Comparison of ENCODE assay signal across 1 cellular context in the genomic region with DNA sequence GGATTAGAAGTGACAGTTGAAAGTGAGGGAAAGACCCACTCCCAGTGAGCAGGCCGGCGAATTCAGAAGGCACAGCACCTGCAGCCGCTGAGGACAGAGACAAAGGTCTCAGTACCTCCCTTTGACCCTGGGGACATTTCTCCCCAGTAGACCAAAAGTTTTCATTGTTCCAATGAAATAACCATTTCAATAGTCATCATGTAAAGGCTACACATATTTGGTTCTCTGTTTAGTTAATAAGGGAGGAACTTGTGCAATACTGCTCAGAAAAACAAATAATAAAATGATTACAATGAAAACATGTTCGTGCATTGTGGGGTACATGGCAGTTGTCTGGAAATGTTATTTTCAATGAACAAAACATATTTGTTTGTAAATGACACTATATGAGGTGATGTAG.
TF ChIP-seq lines count a peak whose summit lies in the region.

No MANE protein-coding gene starts in this region.

TF ChIP-seq in HepG2, 621 proteins besides CTCF, POLR2A, EP300 and RAD21 (continued from another document):
- TF ChIP-seq ZNF407 (CRISPR knock-in tag; IDR thresholded peaks at IDR 0.05; ENCODE audit: not compliant biosample characterization) (no peak), ZNF644 (CRISPR knock-in tag; IDR thresholded peaks at IDR 0.05; ENCODE audit: low read depth) (0 out of 2 replicates have a peak, but pooled peaks have one; percentile 14), HDAC6 (IDR thresholded peaks at IDR 0.05; ENCODE audit: low read depth, low read length) (no peak), HHEX (CRISPR knock-in tag; IDR thresholded peaks at IDR 0.05) (no peak), ZC3H4 (CRISPR knock-in tag; IDR thresholded peaks at IDR 0.05; ENCODE audit: borderline replicate concordance) (no peak), KAT8 (CRISPR knock-in tag; IDR thresholded peaks at IDR 0.05) (0 out of 2 replicates have a peak, but pooled peaks have one; percentile 7), ZNF367 (CRISPR knock-in tag; IDR thresholded peaks at IDR 0.05; ENCODE audit: borderline replicate concordance) (no peak), TBX3 (IDR thresholded peaks at IDR 0.05; ENCODE audit: borderline replicate concordance) (no peak), SOX5 (CRISPR knock-in tag; IDR thresholded peaks at IDR 0.05; ENCODE audit: borderline replicate concordance) (peak; percentile 76; the same call in 1 of the 2 replicates), TFAP4 (IDR thresholded peaks at IDR 0.05; ENCODE audit: borderline replicate concordance, low read depth) (no peak), ZNF3 (CRISPR knock-in tag; IDR thresholded peaks at IDR 0.05) (no peak), REPIN1 (CRISPR knock-in tag; IDR thresholded peaks at IDR 0.05; ENCODE audit: borderline replicate concordance, low read depth) (no peak), FOXP1 (IDR thresholded peaks at IDR 0.05) (no peak), FOXP1 (CRISPR knock-in tag; IDR thresholded peaks at IDR 0.05) (peak; percentile 31; the same call in 1 of the 2 replicates), PHF20 (CRISPR knock-in tag; IDR thresholded peaks at IDR 0.05) (no peak), ZNF446 (CRISPR knock-in tag; IDR thresholded peaks at IDR 0.05) (no peak)
- TF ChIP-seq, protein P1, sequence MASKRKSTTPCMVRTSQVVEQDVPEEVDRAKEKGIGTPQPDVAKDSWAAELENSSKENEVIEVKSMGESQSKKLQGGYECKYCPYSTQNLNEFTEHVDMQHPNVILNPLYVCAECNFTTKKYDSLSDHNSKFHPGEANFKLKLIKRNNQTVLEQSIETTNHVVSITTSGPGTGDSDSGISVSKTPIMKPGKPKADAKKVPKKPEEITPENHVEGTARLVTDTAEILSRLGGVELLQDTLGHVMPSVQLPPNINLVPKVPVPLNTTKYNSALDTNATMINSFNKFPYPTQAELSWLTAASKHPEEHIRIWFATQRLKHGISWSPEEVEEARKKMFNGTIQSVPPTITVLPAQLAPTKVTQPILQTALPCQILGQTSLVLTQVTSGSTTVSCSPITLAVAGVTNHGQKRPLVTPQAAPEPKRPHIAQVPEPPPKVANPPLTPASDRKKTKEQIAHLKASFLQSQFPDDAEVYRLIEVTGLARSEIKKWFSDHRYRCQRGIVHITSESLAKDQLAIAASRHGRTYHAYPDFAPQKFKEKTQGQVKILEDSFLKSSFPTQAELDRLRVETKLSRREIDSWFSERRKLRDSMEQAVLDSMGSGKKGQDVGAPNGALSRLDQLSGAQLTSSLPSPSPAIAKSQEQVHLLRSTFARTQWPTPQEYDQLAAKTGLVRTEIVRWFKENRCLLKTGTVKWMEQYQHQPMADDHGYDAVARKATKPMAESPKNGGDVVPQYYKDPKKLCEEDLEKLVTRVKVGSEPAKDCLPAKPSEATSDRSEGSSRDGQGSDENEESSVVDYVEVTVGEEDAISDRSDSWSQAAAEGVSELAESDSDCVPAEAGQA (IDR thresholded peaks at IDR 0.05; ENCODE audit: low read depth) = no peak
- TF ChIP-seq, protein P1 (CRISPR knock-in tag; IDR thresholded peaks at IDR 0.05; ENCODE audit: borderline replicate concordance) = no peak
